ENCODE assay signal across 8 cellular contexts in the genomic region with DNA sequence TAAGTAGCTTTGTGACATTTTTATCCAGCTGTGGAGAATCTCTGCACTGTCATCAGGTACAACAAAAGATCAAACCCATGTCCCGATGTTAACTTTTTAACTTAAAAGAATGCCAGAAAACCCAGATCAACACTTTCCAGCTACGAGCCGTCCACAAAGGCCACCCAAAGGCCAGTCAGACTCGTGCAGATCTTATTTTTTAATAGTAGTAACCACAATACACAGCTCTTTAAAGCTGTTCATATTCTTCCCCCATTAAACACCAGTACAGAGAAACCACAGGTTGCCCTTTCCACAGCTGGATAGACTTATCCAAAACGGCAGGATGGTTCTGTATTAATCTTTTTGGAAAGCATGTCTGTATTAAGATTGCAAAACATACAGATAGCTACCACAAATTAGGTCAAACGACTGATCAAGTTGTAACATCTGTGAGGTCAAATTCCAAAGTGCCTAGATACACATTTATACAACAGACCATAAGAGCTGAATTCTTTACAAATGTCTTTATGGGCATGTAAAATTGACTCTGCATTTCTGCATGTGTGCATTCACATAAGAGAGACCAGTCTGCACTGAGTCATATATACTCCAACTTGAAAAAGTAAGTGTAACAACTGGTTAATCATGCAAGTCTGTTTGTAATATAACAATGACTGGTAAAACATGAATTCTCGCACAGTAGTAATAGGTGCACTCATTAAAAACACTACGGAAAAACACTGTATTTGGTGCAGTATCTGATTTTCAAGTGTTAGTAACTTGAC. TPM values are rescaled to one million over a fixed set of nuclear protein-coding genes. Genes with fewer than 3 reads are reported as not detected.
DNase-seq lines count a peak whose midpoint lies in the region; ATAC-seq and TF ChIP-seq lines count a peak whose summit lies in the region.

No MANE protein-coding gene starts in this region.

- peak overlapping the region; percentile 82 for H3K4me3 ChIP-seq in astrocyte of the cerebellum (ENCODE audit: low read depth, low read length)

- in situ Hi-C loops in astrocyte of the cerebellum (cut with HindIII; ENCODE audit: low sequenced_read_pairs), result loop anchor here (5.0 kb wide), 1 partner anchor 352 kb away; no protein-coding TSS in a partner anchor

- no peak for TF ChIP-seq CTCF in astrocyte of the cerebellum (IDR thresholded peaks at IDR 0.05; ENCODE audit: low read depth, low read length, missing control alignments)

- H3K27ac ChIP-seq in layer of hippocampus (ENCODE audit: low read depth, low read length), result peak overlapping the region; percentile 99
- H3K27ac ChIP-seq in substantia nigra (ENCODE audit: low read depth, low read length, poor library complexity, severe bottlenecking), result peak overlapping the region; percentile 99

- DNase-seq in DMS114 treated with DMSO at 0.1 percent for 48 hours (lab: John Stamatoyannopoulos, UW; ENCODE audit: unreplicated experiment) (peak; percentile 10), LHCN-M2 (ENCODE audit: low read depth) (peak; percentile 50), astrocyte of the cerebellum (ENCODE audit: low read depth) (no peak), substantia nigra (lab: John Stamatoyannopoulos, UW) (peak in 1 of 49 donors; percentile 35), Ammon's horn (ENCODE audit: low spot score) (no peak), mucosa of gallbladder (ENCODE audit: low spot score) (no peak)

- no peak for ATAC-seq in GM21360 (IDR thresholded peaks at IDR 0.05; ENCODE audit: unreplicated experiment)

- no peaks in the 10 kb centered on the region for H3K27me3 ChIP-seq in layer of hippocampus (ENCODE audit: control insufficient read depth, insufficient read depth, low read length)

RNA-seq across cellular contexts. Expression of a gene that starts 5.1 kb away (rescaled TPM):
- total RNA-seq in LHCN-M2 (2014; rRNA removed) (42.2 and 46.9 TPM in 2 replicates), mucosa of gallbladder (231 TPM)
- 38.4 TPM for polyA plus RNA-seq in LHCN-M2 (2012)

Comparison
In these comparisons a context has a peak if more than half of its experiments do, and no peak if none do; other contexts are left out.
1. DNase-seq: peak in DMS114 treated with DMSO at 0.1 percent for 48 hours (single experiment) and LHCN-M2 (single experiment); none in astrocyte of the cerebellum (single experiment), Ammon's horn (single experiment) and mucosa of gallbladder (single experiment).